In genomic region chr3:166498439-166498838, GRCh38 we compare ENCODE assay signal across 16 cellular contexts.
"Had no signal": no experiment of that assay in that cellular context is flagged by ENCODE, and none has a peak within 500 bp of the region (broad histone marks: within the 10 kb centered on the region; RNA-seq: fewer than 3 reads in every experiment).

No MANE protein-coding gene starts in this region.

- H3K9me3 ChIP-seq: esophagus squamous epithelium, prostate gland, transverse colon, uterus had no signal

- H3K27ac Mint-ChIP-seq: activated CD4-positive, alpha-beta T cell treated with anti-CD3 and anti-CD28 coated beads, Interleukin-2, amount 10 ng/mL, durations not matched to agents 7 days and 5 days; activated CD8-positive, alpha-beta T cell treated with anti-CD3 and anti-CD28 coated beads, Interleukin-2, amount 10 ng/mL, durations not matched to agents 7 days and 5 days; activated naive CD4-positive, alpha-beta T cell treated with anti-CD3 and anti-CD28 coated beads, Interleukin-2, amount 10 ng/mL, durations not matched to agents 7 days and 5 days; activated naive CD8-positive, alpha-beta T cell treated with anti-CD3 and anti-CD28 coated beads, Interleukin-2, amount 50 U/mL, for 24 hours; activated T-cell treated with anti-CD3 and anti-CD28 coated beads, Interleukin-2, amount 50 U/mL, for 24 hours; naive thymus-derived CD8-positive, alpha-beta T cell; stimulated activated naive CD8-positive, alpha-beta T cell treated with anti-CD3 and anti-CD28 coated beads, Interleukin-15, Interleukin-2, amounts not matched to agents 100 ng/mL and 50 ng/mL, for 24 hours had no signal

- H3K27me3 ChIP-seq: esophagus squamous epithelium, transverse colon, uterus had no signal

- H3K4me1 ChIP-seq: esophagus squamous epithelium, prostate gland, transverse colon, uterus had no signal

- DNase-seq: activated CD4-positive, alpha-beta T cell treated with anti-CD3 and anti-CD28 coated beads, Interleukin-2, amount 10 ng/mL, durations not matched to agents 7 days and 5 days; activated CD8-positive, alpha-beta T cell treated with anti-CD3 and anti-CD28 coated beads, Interleukin-2, amount 10 ng/mL, durations not matched to agents 7 days and 5 days; activated naive CD4-positive, alpha-beta T cell treated with anti-CD3 and anti-CD28 coated beads, Interleukin-2, amount 10 ng/mL, durations not matched to agents 7 days and 5 days; activated naive CD8-positive, alpha-beta T cell treated with anti-CD3 and anti-CD28 coated beads, Interleukin-2, amount 50 U/mL, for 24 hours; activated T-cell treated with anti-CD3 and anti-CD28 coated beads, Interleukin-2, amount 50 U/mL, for 24 hours; aorta; effector CD4-positive, alpha-beta T cell; esophagus squamous epithelium; mesendoderm; naive thymus-derived CD8-positive, alpha-beta T cell; right cardiac atrium; transverse colon; uterus had no signal

- H3K4me3 Mint-ChIP-seq: activated CD4-positive, alpha-beta T cell treated with anti-CD3 and anti-CD28 coated beads, Interleukin-2, amount 10 ng/mL, durations not matched to agents 7 days and 5 days; activated CD8-positive, alpha-beta T cell treated with anti-CD3 and anti-CD28 coated beads, Interleukin-2, amount 10 ng/mL, durations not matched to agents 7 days and 5 days; activated naive CD4-positive, alpha-beta T cell treated with anti-CD3 and anti-CD28 coated beads, Interleukin-2, amount 10 ng/mL, durations not matched to agents 7 days and 5 days; activated naive CD8-positive, alpha-beta T cell treated with anti-CD3 and anti-CD28 coated beads, Interleukin-2, amount 50 U/mL, for 24 hours; activated T-cell treated with anti-CD3 and anti-CD28 coated beads, Interleukin-2, amount 50 U/mL, for 24 hours; naive thymus-derived CD8-positive, alpha-beta T cell; stimulated activated naive CD8-positive, alpha-beta T cell treated with anti-CD3 and anti-CD28 coated beads, Interleukin-15, Interleukin-2, amounts not matched to agents 100 ng/mL and 50 ng/mL, for 24 hours had no signal

- H3K36me3 Mint-ChIP-seq: activated naive CD4-positive, alpha-beta T cell treated with anti-CD3 and anti-CD28 coated beads, Interleukin-2, amount 10 ng/mL, durations not matched to agents 7 days and 5 days; naive thymus-derived CD8-positive, alpha-beta T cell had no signal

- H3K4me1 Mint-ChIP-seq: activated CD4-positive, alpha-beta T cell treated with anti-CD3 and anti-CD28 coated beads, Interleukin-2, amount 10 ng/mL, durations not matched to agents 7 days and 5 days; activated naive CD4-positive, alpha-beta T cell treated with anti-CD3 and anti-CD28 coated beads, Interleukin-2, amount 10 ng/mL, durations not matched to agents 7 days and 5 days; activated naive CD8-positive, alpha-beta T cell treated with anti-CD3 and anti-CD28 coated beads, Interleukin-2, amount 50 U/mL, for 24 hours; naive thymus-derived CD8-positive, alpha-beta T cell had no signal

- H3K36me3 ChIP-seq: esophagus squamous epithelium, prostate gland, transverse colon, uterus had no signal

- H3K4me3 ChIP-seq: esophagus squamous epithelium, prostate gland, skin epidermis, transverse colon, uterus had no signal

- H3K27me3 Mint-ChIP-seq: activated CD4-positive, alpha-beta T cell treated with anti-CD3 and anti-CD28 coated beads, Interleukin-2, amount 10 ng/mL, durations not matched to agents 7 days and 5 days; activated naive CD4-positive, alpha-beta T cell treated with anti-CD3 and anti-CD28 coated beads, Interleukin-2, amount 10 ng/mL, durations not matched to agents 7 days and 5 days; activated naive CD8-positive, alpha-beta T cell treated with anti-CD3 and anti-CD28 coated beads, Interleukin-2, amount 50 U/mL, for 24 hours; activated T-cell treated with anti-CD3 and anti-CD28 coated beads, Interleukin-2, amount 50 U/mL, for 24 hours; naive thymus-derived CD8-positive, alpha-beta T cell; stimulated activated naive CD8-positive, alpha-beta T cell treated with anti-CD3 and anti-CD28 coated beads, Interleukin-15, Interleukin-2, amounts not matched to agents 100 ng/mL and 50 ng/mL, for 24 hours had no signal
